ENCODE assay signal across 18 cellular contexts in the genomic region with DNA sequence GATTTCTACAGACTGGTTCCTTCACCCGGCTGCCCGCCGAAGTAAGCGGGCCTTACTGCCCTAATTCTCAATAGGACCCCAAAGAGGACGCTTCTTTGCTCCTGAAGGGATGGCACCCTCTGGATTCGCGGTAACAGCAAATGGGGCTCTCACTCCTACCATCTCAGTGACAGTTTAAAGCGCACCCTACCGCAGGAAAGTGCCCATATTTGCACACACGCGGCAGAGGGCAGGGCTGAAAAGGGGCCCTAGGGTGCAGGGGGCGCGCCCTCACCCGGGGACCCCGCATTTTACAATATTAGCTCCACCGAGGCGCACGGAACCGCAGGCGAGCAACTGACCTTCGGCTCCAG. TPM values are rescaled to one million over a fixed set of nuclear protein-coding genes. Genes with fewer than 3 reads are reported as not detected.
A peak's percentile ranks its signal among the peaks of the same experiment; 100 is the strongest.
DNase-seq lines count a peak whose midpoint lies in the region; ATAC-seq and TF ChIP-seq lines count a peak whose summit lies in the region.
"Had no signal": no experiment of that assay in that cellular context is flagged by ENCODE, and none has a peak within 500 bp of the region (broad histone marks: within the 10 kb centered on the region; RNA-seq: fewer than 3 reads in every experiment).

No MANE protein-coding gene starts in this region.

- TF ChIP-seq CTCF in esophagus muscularis mucosa (IDR thresholded peaks at IDR 0.05), result no peak
- no peak for TF ChIP-seq CTCF in suprapubic skin (IDR thresholded peaks at IDR 0.05)

- TF ChIP-seq POLR2A in esophagus muscularis mucosa (IDR thresholded peaks at IDR 0.05; ENCODE audit: low read depth), result no peak
- no peak for TF ChIP-seq POLR2A in suprapubic skin (IDR thresholded peaks at IDR 0.05)

- no peak overlapping the region for H2BK15ac ChIP-seq in mesenchymal stem cell (ENCODE audit: low read depth, poor library complexity, severe bottlenecking)

- H3K79me1 ChIP-seq in mesenchymal stem cell (replicated peaks; ENCODE audit: low read length, poor library complexity, severe bottlenecking), result no peaks in the 10 kb centered on the region

- H3K9ac ChIP-seq in HUES64 (ENCODE audit: low read depth, low read length) (no peak overlapping the region), mesenchymal stem cell (ENCODE audit: low read length) (peak overlapping the region; percentile 36)
- H3K9ac ChIP-seq: BLaER1 had no signal

- no peak overlapping the region for H3K4me3 Mint-ChIP-seq in activated T-helper 2 cell treated with anti-CD3 and anti-CD28 coated beads, Interferon-gamma antibody, Interleukin-2, Interleukin-4, amounts not matched to agents 10 μg/mL and 5 μg/mL and 100 μg/mL, durations not matched to agents 14 hours and 24 hours and 36 hours (ENCODE audit: low read depth)
- H3K4me3 Mint-ChIP-seq: activated CD8-positive, alpha-beta T cell treated with anti-CD3 and anti-CD28 coated beads, Interleukin-2, amount 10 ng/mL, durations not matched to agents 7 days and 5 days; stimulated activated naive CD8-positive, alpha-beta T cell treated with anti-CD3 and anti-CD28 coated beads, Interleukin-15, Interleukin-2, amounts not matched to agents 100 ng/mL and 50 ng/mL, for 24 hours had no signal

- H3K27me3 ChIP-seq in HUES64 (ENCODE audit: insufficient read depth, low read length) (peaks cover 52% of the 10 kb centered on the region), esophagus muscularis mucosa (peaks cover 0 to 31% (median 11%) of the 10 kb centered on the region in 4 donors), mesenchymal stem cell (ENCODE audit: control insufficient read depth in 1 of 2, insufficient read depth in 1 of 2, low read length in 2 of 2) (peaks cover 27 to 35% of the 10 kb centered on the region in 2 experiments), suprapubic skin (peaks cover 19% of the 10 kb centered on the region)
- H3K27me3 ChIP-seq: BLaER1 had no signal

- H3K14ac ChIP-seq in mesenchymal stem cell (ENCODE audit: low read length in 2 of 2), result no peak overlapping the region

- no peaks in the 10 kb centered on the region for H3K9me3 Mint-ChIP-seq in activated T-helper 2 cell treated with anti-CD3 and anti-CD28 coated beads, Interferon-gamma antibody, Interleukin-2, Interleukin-4, amounts not matched to agents 10 μg/mL and 5 μg/mL and 100 μg/mL, durations not matched to agents 14 hours and 24 hours and 36 hours
- H3K9me3 Mint-ChIP-seq: stimulated activated naive CD8-positive, alpha-beta T cell treated with anti-CD3 and anti-CD28 coated beads, Interleukin-15, Interleukin-2, amounts not matched to agents 100 ng/mL and 50 ng/mL, for 24 hours had no signal

- WGBS in HUES64, result 29% methylated on average over 21 of the region's 21 CpGs
- 83% methylated on average over 11 of the region's 21 CpGs for WGBS in esophagus muscularis mucosa
- WGBS in mesenchymal stem cell, result 33% methylated on average over 21 of the region's 21 CpGs
- WGBS in suprapubic skin, result 69% methylated on average over 11 of the region's 21 CpGs

- H3K27me3 Mint-ChIP-seq in activated T-helper 2 cell treated with anti-CD3 and anti-CD28 coated beads, Interferon-gamma antibody, Interleukin-2, Interleukin-4, amounts not matched to agents 10 μg/mL and 5 μg/mL and 100 μg/mL, durations not matched to agents 14 hours and 24 hours and 36 hours (ENCODE audit: low read depth), result peaks cover 64% of the 10 kb centered on the region

- no peak overlapping the region for H2AFZ ChIP-seq in mesenchymal stem cell (ENCODE audit: low read depth, low read length)

- no peak overlapping the region for H3K27ac ChIP-seq in HUES64 (ENCODE audit: low read depth, low read length)
- H3K27ac ChIP-seq in esophagus muscularis mucosa (replicated peaks in 1 of 4), result no peak overlapping the region
- H3K27ac ChIP-seq in mesenchymal stem cell (ENCODE audit: low read length, poor library complexity, severe bottlenecking), result no peak overlapping the region
- H3K27ac ChIP-seq in suprapubic skin, result no peak overlapping the region
- H3K27ac ChIP-seq: BLaER1 had no signal

- no peaks in the 10 kb centered on the region for H3K36me3 Mint-ChIP-seq in activated T-helper 2 cell treated with anti-CD3 and anti-CD28 coated beads, Interferon-gamma antibody, Interleukin-2, Interleukin-4, amounts not matched to agents 10 μg/mL and 5 μg/mL and 100 μg/mL, durations not matched to agents 14 hours and 24 hours and 36 hours (ENCODE audit: low read depth)

- no peak for TF ChIP-seq EP300 in esophagus muscularis mucosa (IDR thresholded peaks at IDR 0.05)
- TF ChIP-seq EP300 in suprapubic skin (IDR thresholded peaks at IDR 0.05), result no peak

- no peak overlapping the region for H3K4ac ChIP-seq in mesenchymal stem cell (ENCODE audit: low read depth in 1 of 2, low read length in 2 of 2)

- H3K9me3 ChIP-seq in HUES64 (ENCODE audit: insufficient read depth, low read depth, low read length), result peaks cover 4% of the 10 kb centered on the region; the same call in 1 of the 2 replicates
- no peaks in the 10 kb centered on the region for H3K9me3 ChIP-seq in esophagus muscularis mucosa
- no peaks in the 10 kb centered on the region for H3K9me3 ChIP-seq in mesenchymal stem cell (ENCODE audit: control insufficient read depth, low read length)
- H3K9me3 ChIP-seq in suprapubic skin, result no peaks in the 10 kb centered on the region

- no peak overlapping the region for H2AK5ac ChIP-seq in mesenchymal stem cell (ENCODE audit: low read length, severe bottlenecking)

- H3K27ac Mint-ChIP-seq in activated T-helper 2 cell treated with anti-CD3 and anti-CD28 coated beads, Interferon-gamma antibody, Interleukin-2, Interleukin-4, amounts not matched to agents 10 μg/mL and 5 μg/mL and 100 μg/mL, durations not matched to agents 14 hours and 24 hours and 36 hours, result no peak overlapping the region
- H3K27ac Mint-ChIP-seq: activated CD8-positive, alpha-beta T cell treated with anti-CD3 and anti-CD28 coated beads, Interleukin-2, amount 10 ng/mL, durations not matched to agents 7 days and 5 days; stimulated activated naive CD8-positive, alpha-beta T cell treated with anti-CD3 and anti-CD28 coated beads, Interleukin-15, Interleukin-2, amounts not matched to agents 100 ng/mL and 50 ng/mL, for 24 hours had no signal

- no peak overlapping the region for H2BK12ac ChIP-seq in mesenchymal stem cell (ENCODE audit: low read length in 2 of 2)

- H3K36me3 ChIP-seq in HUES64 (ENCODE audit: insufficient read depth, low read length) (no peaks in the 10 kb centered on the region), esophagus muscularis mucosa (no peaks in the 10 kb centered on the region), mesenchymal stem cell (ENCODE audit: control insufficient read depth in 1 of 2, insufficient read depth in 2 of 2, low read depth in 1 of 2, low read length in 2 of 2) (no peaks in the 10 kb centered on the region), suprapubic skin (no peaks in the 10 kb centered on the region)
- H3K36me3 ChIP-seq: BLaER1 had no signal

- H2BK5ac ChIP-seq in mesenchymal stem cell (ENCODE audit: low read depth, low read length, poor library complexity, severe bottlenecking), result no peak overlapping the region

- H2BK120ac ChIP-seq in mesenchymal stem cell (ENCODE audit: low read depth, low read length), result no peak overlapping the region

- H3K4me1 ChIP-seq in HUES64 (ENCODE audit: insufficient read depth, low read length) (no peaks in the 10 kb centered on the region), esophagus muscularis mucosa (peaks cover 7 to 14% (median 10%) of the 10 kb centered on the region in 4 donors), mesenchymal stem cell (ENCODE audit: control insufficient read depth, insufficient read depth, low read depth, low read length) (peaks cover 13% of the 10 kb centered on the region), suprapubic skin (peaks cover 12% of the 10 kb centered on the region)

- peak overlapping the region; percentile 41 for H3K4me2 ChIP-seq in mesenchymal stem cell (ENCODE audit: low read length, poor library complexity, severe bottlenecking)
- H3K4me2 ChIP-seq: BLaER1 had no signal

- H3K4me3 ChIP-seq in HUES64 (ENCODE audit: low read length) (peak overlapping the region; percentile 46), esophagus muscularis mucosa (peak overlapping the region; percentile 35 to 46 (median 40)), mesenchymal stem cell (ENCODE audit: insufficient read depth in 1 of 2, low read depth in 1 of 2, low read length in 2 of 2) (peak overlapping the region; percentile 25 to 66), suprapubic skin (peak overlapping the region; percentile 33)
- H3K4me3 ChIP-seq: BLaER1 had no signal

- ATAC-seq in HG02798 (IDR thresholded peaks at IDR 0.05; ENCODE audit: poor library complexity, unreplicated experiment), result no peak
- ATAC-seq: activated CD8-positive, alpha-beta T cell treated with anti-CD3 and anti-CD28 coated beads, Interleukin-2, amount 10 ng/mL, durations not matched to agents 7 days and 5 days had no signal

- H3K18ac ChIP-seq in mesenchymal stem cell (ENCODE audit: low read depth in 1 of 2, low read length in 2 of 2), result peak overlapping the region in 1 of 2 experiments; percentile 46

- H4K91ac ChIP-seq in mesenchymal stem cell (ENCODE audit: low read length), result no peak overlapping the region

- H4K8ac ChIP-seq in mesenchymal stem cell (ENCODE audit: low read length), result no peak overlapping the region

- peaks cover 4% of the 10 kb centered on the region for H3K4me1 Mint-ChIP-seq in activated T-helper 2 cell treated with anti-CD3 and anti-CD28 coated beads, Interferon-gamma antibody, Interleukin-2, Interleukin-4, amounts not matched to agents 10 μg/mL and 5 μg/mL and 100 μg/mL, durations not matched to agents 14 hours and 24 hours and 36 hours (ENCODE audit: low read depth)

- intact Hi-C loops in esophagus muscularis mucosa (cut with DNase I), result no loop called here
- intact Hi-C loops in activated T-helper 2 cell treated with anti-CD3 and anti-CD28 coated beads, Interferon-gamma antibody, Interleukin-2, Interleukin-4, amounts not matched to agents 10 μg/mL and 5 μg/mL and 100 μg/mL, durations not matched to agents 14 hours and 24 hours and 36 hours (cut with micrococcal nuclease), result no loop called here

- DNase-seq in esophagus muscularis mucosa (ENCODE audit: extremely low spot score), result no peak
- no peak for DNase-seq in mesenchymal stem cell
- DNase-seq in suprapubic skin (ENCODE audit: low spot score in 2 of 2), result no peak
- DNase-seq in activated CD4-positive, alpha-beta T cell treated with anti-CD3 and anti-CD28 coated beads for 4 hours, result no peak
- no peak for DNase-seq in activated T-helper 2 cell treated with anti-CD3 and anti-CD28 coated beads, Interferon-gamma antibody, Interleukin-2, Interleukin-4, amounts not matched to agents 10 μg/mL and 5 μg/mL and 100 μg/mL, durations not matched to agents 14 hours and 24 hours and 36 hours (ENCODE audit: low spot score)
- DNase-seq: activated CD8-positive, alpha-beta T cell treated with anti-CD3 and anti-CD28 coated beads, Interleukin-2, amount 10 ng/mL, durations not matched to agents 7 days and 5 days; DMS53; effector CD8-positive, alpha-beta T cell; foreskin fibroblast; KG1; naive B cell; NCI-H146; NCI-H510A had no signal

- no peak overlapping the region for H3K23ac ChIP-seq in mesenchymal stem cell (ENCODE audit: low read length in 2 of 2)

RNA-seq across cellular contexts. Expression of a gene that starts 1.0 kb away (rescaled TPM):
- not detected for polyA plus RNA-seq in HUES64 (2013, experiment 1 of 2)
- polyA plus RNA-seq in HUES64 (2013, experiment 2 of 2), result not detected
- total RNA-seq in esophagus muscularis mucosa, result under 1 TPM; 0.29 to 0.83 (median 0.33) TPM
- 0.06 TPM for polyA plus RNA-seq in mesenchymal stem cell (2013, experiment 1 of 2)
- 0.04 TPM for polyA plus RNA-seq in mesenchymal stem cell (2013, experiment 2 of 2)
- 1 to 10 TPM in 2 of 4 donors, under 1 TPM in 2; 0.51 to 2.4 (median 1.6) TPM for total RNA-seq in suprapubic skin
- total RNA-seq in activated T-helper 2 cell treated with anti-CD3 and anti-CD28 coated beads, Interferon-gamma antibody, Interleukin-2, Interleukin-4, amounts not matched to agents 10 μg/mL and 5 μg/mL and 100 μg/mL, durations not matched to agents 14 hours and 24 hours and 36 hours, result 0.09 and 0.11 TPM in 2 replicates
- polyA plus RNA-seq: keratinocyte had no signal
